ENCODE assay signal across 26 cellular contexts in the genomic region with DNA sequence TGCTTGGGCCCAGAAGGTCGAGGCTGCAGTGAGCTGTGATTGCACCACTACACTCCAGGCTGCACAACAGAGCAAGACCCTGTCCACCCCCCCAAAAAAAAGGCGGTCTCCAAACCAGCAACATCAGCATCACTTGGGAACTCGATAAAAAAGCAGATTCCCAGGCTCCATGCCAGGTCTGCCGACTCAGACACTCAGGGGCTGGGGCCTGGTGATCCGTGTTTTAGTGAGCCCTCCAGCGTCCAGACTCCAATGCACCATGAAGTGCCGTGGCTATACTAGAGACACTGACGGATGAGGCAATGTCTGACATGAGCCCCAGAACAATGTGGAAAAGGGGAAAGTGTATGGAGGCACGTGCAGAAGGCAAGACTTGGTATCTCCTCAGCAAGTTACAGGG.
"Had no signal": no experiment of that assay in that cellular context is flagged by ENCODE, and none has a peak within 500 bp of the region (broad histone marks: within the 10 kb centered on the region; RNA-seq: fewer than 3 reads in every experiment).

No MANE protein-coding gene starts in this region.

- H3K9me3 ChIP-seq: ascending aorta, body of pancreas, Peyer's patch had no signal

- H3K4me3 ChIP-seq: ascending aorta, body of pancreas, Peyer's patch, SK-N-MC had no signal

- H3K27ac ChIP-seq: ascending aorta, body of pancreas, KMS-11, Peyer's patch, SK-N-MC, WERI-Rb-1 had no signal

- ATAC-seq: activated CD4-positive, alpha-beta T cell treated with anti-CD3 and anti-CD28 coated beads for 36 hours; activated CD8-positive, alpha-beta T cell treated with anti-CD3 and anti-CD28 coated beads for 36 hours; activated T-cell treated with anti-CD3 and anti-CD28 coated beads, Interleukin-2, amount 50 U/mL, for 72 hours; body of pancreas; T-cell had no signal

- H3K27me3 ChIP-seq: ascending aorta, body of pancreas, Peyer's patch had no signal

- DNase-seq: activated CD4-positive, alpha-beta T cell treated with anti-CD3 and anti-CD28 coated beads for 36 hours; activated CD4-positive, alpha-beta T cell treated with anti-CD3 and anti-CD28 coated beads, Interleukin-2, amount 50 U/mL, for 1 hour; activated CD8-positive, alpha-beta memory T cell treated with anti-CD3 and anti-CD28 coated beads, Interleukin-2, amount 50 U/mL, for 4 hours; activated CD8-positive, alpha-beta T cell treated with anti-CD3 and anti-CD28 coated beads for 36 hours; activated gamma-delta T cell treated with Interleukin-2 at 50 U/mL for 16 hours; activated naive CD4-positive, alpha-beta T cell treated with anti-CD3 and anti-CD28 coated beads, Interleukin-2, amount 10 ng/mL, durations not matched to agents 7 days and 5 days; activated naive CD8-positive, alpha-beta T cell treated with anti-CD3 and anti-CD28 coated beads for 36 hours; activated T-cell treated with anti-CD3 and anti-CD28 coated beads, Interleukin-2, amount 50 U/mL, for 72 hours; body of pancreas; NCI-H1092; NCI-H1417 treated with DMSO at 0.1 percent for 48 hours; NCI-H1694; NCI-H2029; NCI-H2107; NCI-H2171 treated with DMSO at 0.1 percent for 48 hours; NCI-H226; NCI-H526; NCI-H774; Peyer's patch; SIG-M5; T-cell; T-helper 2 cell; WERI-Rb-1 had no signal

- H3K36me3 ChIP-seq: ascending aorta, Peyer's patch, WERI-Rb-1 had no signal
